In the genomic region with DNA sequence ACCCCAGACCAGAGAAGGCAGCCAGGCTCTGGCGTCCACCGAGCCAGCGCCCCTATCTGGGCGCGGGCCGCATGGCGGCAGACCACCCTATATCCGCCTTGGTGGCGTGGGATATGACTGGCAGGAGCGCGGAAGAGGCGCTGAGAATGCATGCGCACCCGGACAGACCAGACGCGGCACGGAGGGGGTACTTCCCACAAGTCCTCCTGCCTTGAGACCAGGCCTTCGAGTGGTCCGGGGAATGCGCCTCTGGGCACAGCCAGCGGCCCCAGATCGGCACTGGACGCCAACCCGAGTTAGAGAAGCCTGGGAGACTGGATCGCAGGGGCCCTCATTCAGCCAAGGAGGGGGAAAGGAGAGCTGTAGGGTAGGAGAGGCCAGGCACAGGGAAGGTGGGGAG, we compare ENCODE assay signal across 12 cellular contexts. TPM values are rescaled to one million over a fixed set of nuclear protein-coding genes. Genes with fewer than 3 reads are reported as not detected.
A peak's percentile ranks its signal among the peaks of the same experiment; 100 is the strongest.
DNase-seq lines count a peak whose midpoint lies in the region; ATAC-seq and TF ChIP-seq lines count a peak whose summit lies in the region.
"Had no signal": no experiment of that assay in that cellular context is flagged by ENCODE, and none has a peak within 500 bp of the region (broad histone marks: within the 10 kb centered on the region; RNA-seq: fewer than 3 reads in every experiment).

No MANE protein-coding gene starts in this region.

- H3K4me1 Mint-ChIP-seq in Caco-2 (ENCODE audit: low read depth, unreplicated experiment) (peaks cover 7% of the 10 kb centered on the region), glutamatergic neuron (ENCODE audit: low read depth, unreplicated experiment) (peaks cover 4% of the 10 kb centered on the region), neural crest cell (peaks cover 18% of the 10 kb centered on the region)

- no peak for TF ChIP-seq CTCF in Caco-2 (IDR thresholded peaks at IDR 0.05; ENCODE audit: insufficient read depth in 1 of 2, low read depth in 1 of 2, low read length in 1 of 2, severe bottlenecking in 1 of 2, unreplicated experiment in 1 of 2)
- no peak for TF ChIP-seq CTCF in glutamatergic neuron (IDR thresholded peaks at IDR 0.05; ENCODE audit: partially characterized antibody, unreplicated experiment)
- TF ChIP-seq CTCF in neural crest cell (conservative IDR thresholded peaks at IDR 0.05), result no peak

- BruUV-seq in Caco-2 (replicated peaks; lab: Mats Ljungman, UMichigan), result no TSS peak

- POLR2A ChIA-PET in Caco-2 (lab: Charles Lee), result no interaction called here

- no peak for ATAC-seq in HG03460 (IDR thresholded peaks at IDR 0.05; ENCODE audit: unreplicated experiment)
- no peak for ATAC-seq in HG03457 (IDR thresholded peaks at IDR 0.05; ENCODE audit: unreplicated experiment)

- H3K36me3 ChIP-seq in Caco-2 (ENCODE audit: control insufficient read depth, insufficient read depth, low read length), result no peaks in the 10 kb centered on the region
- H3K36me3 ChIP-seq in HUES6 (ENCODE audit: control insufficient read depth, insufficient read depth, low read length), result no peaks in the 10 kb centered on the region
- H3K36me3 ChIP-seq: gastroesophageal sphincter, MG63, SJSA1 had no signal

- H3K27me3 Mint-ChIP-seq in Caco-2 (ENCODE audit: insufficient read depth, unreplicated experiment), result no peaks in the 10 kb centered on the region
- H3K27me3 Mint-ChIP-seq in glutamatergic neuron (ENCODE audit: unreplicated experiment), result peaks cover 23% of the 10 kb centered on the region
- H3K27me3 Mint-ChIP-seq in neural crest cell (ENCODE audit: low read depth), result peaks cover 91% of the 10 kb centered on the region

- H3K27ac ChIP-seq in HUES6 (ENCODE audit: low read depth, low read length), result no peak overlapping the region
- H3K27ac ChIP-seq: gastroesophageal sphincter, SJSA1 had no signal

- DNase-seq in Caco-2, result no peak
- DNase-seq in glutamatergic neuron, result peak; percentile 32
- no peak for DNase-seq in neural crest cell (ENCODE audit: low read depth, low spot score)
- no peak for DNase-seq in NCI-H2171 treated with DMSO at 0.1 percent for 48 hours (lab: John Stamatoyannopoulos, UW)

- no peaks in the 10 kb centered on the region for H3K9me3 Mint-ChIP-seq in Caco-2 (ENCODE audit: unreplicated experiment)
- H3K9me3 Mint-ChIP-seq in glutamatergic neuron (ENCODE audit: unreplicated experiment), result peaks cover 8% of the 10 kb centered on the region
- H3K9me3 Mint-ChIP-seq in neural crest cell, result no peaks in the 10 kb centered on the region
- H3K9me3 Mint-ChIP-seq: activated naive CD4-positive, alpha-beta T cell treated with anti-CD3 and anti-CD28 coated beads, Interleukin-2, amount 50 U/mL, for 72 hours had no signal

- H3K36me3 Mint-ChIP-seq in Caco-2 (ENCODE audit: insufficient read depth, unreplicated experiment) (no peaks in the 10 kb centered on the region), glutamatergic neuron (ENCODE audit: unreplicated experiment) (peaks cover 5% of the 10 kb centered on the region), neural crest cell (ENCODE audit: low read depth) (no peaks in the 10 kb centered on the region)

- H3K27ac Mint-ChIP-seq in Caco-2 (ENCODE audit: unreplicated experiment) (no peak overlapping the region), glutamatergic neuron (ENCODE audit: unreplicated experiment) (no peak overlapping the region), neural crest cell (ENCODE audit: unreplicated experiment) (no peak overlapping the region)
- H3K27ac Mint-ChIP-seq: activated naive CD4-positive, alpha-beta T cell treated with anti-CD3 and anti-CD28 coated beads, Interleukin-2, amount 50 U/mL, for 72 hours had no signal

- intact Hi-C loops in Caco-2 (cut with micrococcal nuclease; ENCODE audit: unreplicated experiment), result loop anchor here (1.0 to 5.0 kb wide), 3 partner anchors 41 to 170 kb away; no protein-coding TSS in a partner anchor

- CTCF ChIA-PET in Caco-2 (lab: Charles Lee), result no interaction called here

- no peaks in the 10 kb centered on the region for H3K27me3 ChIP-seq in Caco-2 (replicated peaks; ENCODE audit: control insufficient read depth, insufficient read depth, low read length)
- peaks cover 96% of the 10 kb centered on the region for H3K27me3 ChIP-seq in HUES6 (ENCODE audit: control insufficient read depth, insufficient read depth, low read length)
- H3K27me3 ChIP-seq: MG63 had no signal

- H3K4me3 Mint-ChIP-seq in Caco-2 (ENCODE audit: unreplicated experiment) (peak overlapping the region; percentile 75), glutamatergic neuron (ENCODE audit: unreplicated experiment) (peak overlapping the region; percentile 34), neural crest cell (peak overlapping the region; percentile 56)

- H3K9ac ChIP-seq in HUES6 (ENCODE audit: low read length), result peak overlapping the region; percentile 3

- peaks cover 10% of the 10 kb centered on the region; the same call in 1 of the 2 replicates for H3K4me1 ChIP-seq in Caco-2
- H3K4me1 ChIP-seq in HUES6 (ENCODE audit: control insufficient read depth, insufficient read depth, low read length), result peaks cover 37% of the 10 kb centered on the region
- H3K4me1 ChIP-seq: SJSA1 had no signal

- H3K9me3 ChIP-seq in Caco-2, result no peaks in the 10 kb centered on the region
- H3K9me3 ChIP-seq in HUES6 (ENCODE audit: control insufficient read depth, insufficient read depth, low read depth, low read length), result no peaks in the 10 kb centered on the region
- H3K9me3 ChIP-seq: gastroesophageal sphincter, MG63, SJSA1 had no signal

- H3K4me3 ChIP-seq in Caco-2 (ENCODE audit: low read depth, low read length) (0 out of 2 replicates have a peak overlapping the region, but pooled peaks have one; percentile 65), HUES6 (ENCODE audit: low read depth, low read length) (peak overlapping the region; percentile 48)
- H3K4me3 ChIP-seq: MG63, SJSA1 had no signal

RNA-seq across cellular contexts. Expression of gene LMX1B, which starts 2.5 kb away (rescaled TPM):
- total RNA-seq in Caco-2 (2022) (15.5 and 17.0 TPM in 2 replicates), glutamatergic neuron (ENCODE audit: unreplicated experiment) (0.27 TPM), neural crest cell (6.9 and 10.5 TPM in 2 replicates)
- total RNA-seq: activated naive CD4-positive, alpha-beta T cell treated with anti-CD3 and anti-CD28 coated beads, Interleukin-2, amount 50 U/mL, for 72 hours; dermis blood vessel endothelial cell; SJSA1 had no signal
